9 cellular contexts compared by ENCODE assay signal in genomic region chr19:38650911-38651584, GRCh38. TPM values are rescaled to one million over a fixed set of nuclear protein-coding genes. Genes with fewer than 3 reads are reported as not detected.
DNase-seq lines count a peak whose midpoint lies in the region; ATAC-seq and TF ChIP-seq lines count a peak whose summit lies in the region.
"Had no signal": no experiment of that assay in that cellular context is flagged by ENCODE, and none has a peak within 500 bp of the region (broad histone marks: within the 10 kb centered on the region; RNA-seq: fewer than 3 reads in every experiment).

No MANE protein-coding gene starts in this region.

- TF ChIP-seq CTCF in HL-60 (IDR thresholded peaks at IDR 0.05; ENCODE audit: insufficient read depth, low read length): no peak
- no peak for TF ChIP-seq CTCF in WERI-Rb-1 (IDR thresholded peaks at IDR 0.05; ENCODE audit: low read depth, low read length)

- H3K27ac Mint-ChIP-seq in stimulated activated effector memory CD8-positive, alpha-beta T cell treated with anti-CD3 and anti-CD28 coated beads, Interleukin-12 subunit alpha, Interleukin-12 subunit beta, amount 100 ng/mL, for 72 hours: peak overlapping the region; percentile 84

- DNase-seq in HL-60 (ENCODE audit: low read depth in 1 of 2, low spot score in 1 of 2) (peak; percentile 73 to 86), WERI-Rb-1 (no peak), left cardiac atrium (no peak), NCI-H1048 (lab: John Stamatoyannopoulos, UW) (no peak)
- DNase-seq in stimulated activated effector memory CD8-positive, alpha-beta T cell treated with anti-CD3 and anti-CD28 coated beads, Interleukin-12 subunit alpha, Interleukin-12 subunit beta, amount 100 ng/mL, for 72 hours (ENCODE audit: low spot score in 2 of 2): no peak

- no peaks in the 10 kb centered on the region for H3K9me3 Mint-ChIP-seq in stimulated activated effector memory CD8-positive, alpha-beta T cell treated with anti-CD3 and anti-CD28 coated beads, Interleukin-12 subunit alpha, Interleukin-12 subunit beta, amount 100 ng/mL, for 72 hours

- peaks cover 51% of the 10 kb centered on the region for H3K36me3 Mint-ChIP-seq in stimulated activated effector memory CD8-positive, alpha-beta T cell treated with anti-CD3 and anti-CD28 coated beads, Interleukin-12 subunit alpha, Interleukin-12 subunit beta, amount 100 ng/mL, for 72 hours

- H3K4me1 Mint-ChIP-seq in stimulated activated effector memory CD8-positive, alpha-beta T cell treated with anti-CD3 and anti-CD28 coated beads, Interleukin-12 subunit alpha, Interleukin-12 subunit beta, amount 100 ng/mL, for 72 hours: peaks cover 76% of the 10 kb centered on the region

- H3K9me3 ChIP-seq in WERI-Rb-1 (ENCODE audit: severe bottlenecking): no peaks in the 10 kb centered on the region

- ATAC-seq in left cardiac atrium: peak; percentile 10 to 13
- ATAC-seq in stimulated activated effector memory CD8-positive, alpha-beta T cell treated with anti-CD3 and anti-CD28 coated beads, Interleukin-12 subunit alpha, Interleukin-12 subunit beta, amount 100 ng/mL, for 72 hours: no peak
- ATAC-seq in HG03108 (IDR thresholded peaks at IDR 0.05; ENCODE audit: unreplicated experiment): no peak
- ATAC-seq in HG02571 (IDR thresholded peaks at IDR 0.05; ENCODE audit: unreplicated experiment): no peak
- ATAC-seq in GM19467 (IDR thresholded peaks at IDR 0.05; ENCODE audit: unreplicated experiment): no peak

- H3K4me3 ChIP-seq in HL-60 (replicated peaks; ENCODE audit: insufficient read depth, low read length) (peak overlapping the region; percentile 95; the same call in 1 of the 2 replicates), WERI-Rb-1 (ENCODE audit: low read depth, low read length) (peak overlapping the region; percentile 80)

- peaks cover 28% of the 10 kb centered on the region for H3K36me3 ChIP-seq in WERI-Rb-1

- H3K27me3 ChIP-seq in HL-60 (ENCODE audit: insufficient read depth, poor library complexity, severe bottlenecking) (no peaks in the 10 kb centered on the region), WERI-Rb-1 (ENCODE audit: insufficient read depth, low read depth, severe bottlenecking) (no peaks in the 10 kb centered on the region)

- H3K4me3 Mint-ChIP-seq in stimulated activated effector memory CD8-positive, alpha-beta T cell treated with anti-CD3 and anti-CD28 coated beads, Interleukin-12 subunit alpha, Interleukin-12 subunit beta, amount 100 ng/mL, for 72 hours: peak overlapping the region; percentile 91

- intact Hi-C loops in left cardiac atrium (cut with DNase I): no loop called here

- H3K27ac ChIP-seq in HL-60 (replicated peaks) (peak overlapping the region; percentile 95), WERI-Rb-1 (peak overlapping the region; percentile 80)
- H3K27ac ChIP-seq: KMS-11 had no signal

RNA-seq across cellular contexts. Expression of gene ACTN4, which starts 3.6 kb away (rescaled TPM):
- total RNA-seq in left cardiac atrium: 100 to 1,000 TPM; 160 to 333 TPM

RNA-seq across cellular contexts. Expression of gene EIF3K, which starts 32.1 kb away (rescaled TPM):
- 100 to 1,000 TPM; 515 to 563 TPM for total RNA-seq in left cardiac atrium

RNA-seq across cellular contexts. Expression of gene MAP4K1, which starts 33.3 kb away (rescaled TPM):
- 1 to 10 TPM; 3.1 TPM for total RNA-seq in left cardiac atrium

Comparison
In these comparisons a context has a peak if more than half of its experiments do, and no peak if none do; other contexts are left out.
1. DNase-seq: peak in HL-60 (2 of 2); none in WERI-Rb-1 (single experiment), left cardiac atrium (single experiment), stimulated activated effector memory CD8-positive, alpha-beta T cell treated with anti-CD3 and anti-CD28 coated beads, Interleukin-12 subunit alpha, Interleukin-12 subunit beta, amount 100 ng/mL, for 72 hours (0 of 2) and NCI-H1048 (single experiment).
2. ATAC-seq: peak in left cardiac atrium (2 of 2); none in stimulated activated effector memory CD8-positive, alpha-beta T cell treated with anti-CD3 and anti-CD28 coated beads, Interleukin-12 subunit alpha, Interleukin-12 subunit beta, amount 100 ng/mL, for 72 hours (single experiment), HG03108 (single experiment), HG02571 (single experiment) and GM19467 (single experiment).